ENCODE assay signal across 2 cellular contexts in genomic region chr3:47850062-47850802, GRCh38.
TF ChIP-seq lines count a peak whose summit lies in the region.

No MANE protein-coding gene starts in this region.

TF ChIP-seq in IMR-90, 13 proteins besides CTCF, POLR2A, EP300 and RAD21:
- TF ChIP-seq NFE2L2 (IDR thresholded peaks at IDR 0.05; ENCODE audit: low read depth, low read length) (no peak), CHD1 (IDR thresholded peaks at IDR 0.05; ENCODE audit: low read depth, low read length) (no peak), CEBPB (IDR thresholded peaks at IDR 0.05; ENCODE audit: low read depth, low read length) (no peak), MXI1 (IDR thresholded peaks at IDR 0.05; ENCODE audit: borderline replicate concordance, low read depth, low read length) (no peak), SMC3 (IDR thresholded peaks at IDR 0.05; ENCODE audit: low read depth, low read length) (peak; percentile 15; the same call in 1 of the 2 replicates)

TF ChIP-seq in K562, 482 proteins besides CTCF, POLR2A, EP300 and RAD21:
- TF ChIP-seq RCOR1 (IDR thresholded peaks at IDR 0.05; ENCODE audit: borderline replicate concordance in 1 of 2, low read depth in 2 of 2, low read length in 2 of 2) (peak in 1 of 2 experiments; percentile 9; a peak in 1 of 4 replicates), BCLAF1 (IDR thresholded peaks at IDR 0.05; ENCODE audit: borderline replicate concordance in 1 of 2, control insufficient read depth in 1 of 2, low read depth in 2 of 2, low read length in 1 of 2) (0 out of 4 replicates have a peak, but pooled peaks of 1 of the 2 experiments have one; percentile 19), PML (IDR thresholded peaks at IDR 0.05; ENCODE audit: low read length) (peak; percentile 19; the same call in 1 of the 2 replicates), NR4A1 (CRISPR knock-in tag; IDR thresholded peaks at IDR 0.05) (no peak), NR4A1 (tag; IDR thresholded peaks at IDR 0.05) (no peak), NFIC (IDR thresholded peaks at IDR 0.05) (peak; percentile 7; the same call in 1 of the 2 replicates), SMAD1 (IDR thresholded peaks at IDR 0.05; ENCODE audit: low read depth, low read length, partially characterized antibody) (peak; percentile 17), PHB2 (IDR thresholded peaks at IDR 0.05; ENCODE audit: low read depth) (no peak), CHD2 (IDR thresholded peaks at IDR 0.05; ENCODE audit: low read depth, low read length) (peak; percentile 33; the same call in 1 of the 2 replicates), ZSCAN32 (CRISPR knock-in tag; IDR thresholded peaks at IDR 0.05) (no peak), HOXB6 (CRISPR knock-in tag; IDR thresholded peaks at IDR 0.05; ENCODE audit: borderline replicate concordance) (0 out of 2 replicates have a peak, but pooled peaks have one; percentile 35), MAZ (CRISPR knock-in tag; conservative IDR thresholded peaks at IDR 0.05 in 1 of 2, IDR thresholded peaks at IDR 0.05 in 1 of 2) (0 out of 4 replicates have a peak, but pooled peaks of 1 of the 2 experiments have one; percentile 21), HMG20A (CRISPR knock-in tag; conservative IDR thresholded peaks at IDR 0.05) (no peak), YY1 (IDR thresholded peaks at IDR 0.05; ENCODE audit: borderline replicate concordance in 1 of 3, control insufficient read depth in 1 of 3, extremely low read depth in 1 of 3, insufficient read depth in 3 of 3, insufficient read length in 1 of 3, insufficient replicate concordance in 2 of 3, low read depth in 1 of 3, low read length in 2 of 3) (peak in 1 of 3 experiments; percentile 5), HMGN3 (IDR thresholded peaks at IDR 0.05; ENCODE audit: borderline replicate concordance, extremely low read depth, insufficient read length, low read depth, low read length) (peak; percentile 8), PHB (CRISPR knock-in tag; IDR thresholded peaks at IDR 0.05) (peak; percentile 45; the same call in 1 of the 2 replicates), FOXK1 (CRISPR knock-in tag; IDR thresholded peaks at IDR 0.05; ENCODE audit: borderline replicate concordance) (peak; percentile 74; the same call in 1 of the 2 replicates), SUPT5H (IDR thresholded peaks at IDR 0.05) (peak; percentile 81), MYNN (IDR thresholded peaks at IDR 0.05) (peak; percentile 11; the same call in 1 of the 2 replicates), MYNN (CRISPR knock-in tag; IDR thresholded peaks at IDR 0.05) (no peak), ZBTB40 (IDR thresholded peaks at IDR 0.05) (peak; percentile 69; the same call in 1 of the 2 replicates), ZBTB40 (CRISPR knock-in tag; IDR thresholded peaks at IDR 0.05) (no peak), POLR2AphosphoS5 (IDR thresholded peaks at IDR 0.05; ENCODE audit: control insufficient read depth, insufficient read depth, low read depth, low read length) (peak; percentile 8; the same call in 1 of the 2 replicates), SIN3A (IDR thresholded peaks at IDR 0.05; ENCODE audit: borderline replicate concordance in 2 of 2, control insufficient read depth in 1 of 2, low read depth in 2 of 2, low read length in 2 of 2) (0 out of 4 replicates have a peak, but pooled peaks of 1 of the 2 experiments have one; percentile 38), SMC3 (conservative IDR thresholded peaks at IDR 0.05; ENCODE audit: insufficient read depth, low read depth, low read length) (peak; percentile 41; the same call in 1 of the 2 replicates), CBX2 (IDR thresholded peaks at IDR 0.05; ENCODE audit: insufficient read depth, low read length, poor library complexity, severe bottlenecking) (no peak), POLR2AphosphoS2 (IDR thresholded peaks at IDR 0.05; ENCODE audit: low read length) (peak; percentile 89; the same call in 1 of the 2 replicates), ZNF175 (CRISPR knock-in tag; IDR thresholded peaks at IDR 0.05; ENCODE audit: low read depth) (no peak), POLR2B (IDR thresholded peaks at IDR 0.05; ENCODE audit: low read depth, partially characterized antibody) (peak; percentile 82), GABPB1 (CRISPR knock-in tag; IDR thresholded peaks at IDR 0.05) (0 out of 2 replicates have a peak, but pooled peaks have one; percentile 20), ZNF384 (IDR thresholded peaks at IDR 0.05; ENCODE audit: low read depth, low read length) (no peak)
- TF ChIP-seq, protein P1, sequence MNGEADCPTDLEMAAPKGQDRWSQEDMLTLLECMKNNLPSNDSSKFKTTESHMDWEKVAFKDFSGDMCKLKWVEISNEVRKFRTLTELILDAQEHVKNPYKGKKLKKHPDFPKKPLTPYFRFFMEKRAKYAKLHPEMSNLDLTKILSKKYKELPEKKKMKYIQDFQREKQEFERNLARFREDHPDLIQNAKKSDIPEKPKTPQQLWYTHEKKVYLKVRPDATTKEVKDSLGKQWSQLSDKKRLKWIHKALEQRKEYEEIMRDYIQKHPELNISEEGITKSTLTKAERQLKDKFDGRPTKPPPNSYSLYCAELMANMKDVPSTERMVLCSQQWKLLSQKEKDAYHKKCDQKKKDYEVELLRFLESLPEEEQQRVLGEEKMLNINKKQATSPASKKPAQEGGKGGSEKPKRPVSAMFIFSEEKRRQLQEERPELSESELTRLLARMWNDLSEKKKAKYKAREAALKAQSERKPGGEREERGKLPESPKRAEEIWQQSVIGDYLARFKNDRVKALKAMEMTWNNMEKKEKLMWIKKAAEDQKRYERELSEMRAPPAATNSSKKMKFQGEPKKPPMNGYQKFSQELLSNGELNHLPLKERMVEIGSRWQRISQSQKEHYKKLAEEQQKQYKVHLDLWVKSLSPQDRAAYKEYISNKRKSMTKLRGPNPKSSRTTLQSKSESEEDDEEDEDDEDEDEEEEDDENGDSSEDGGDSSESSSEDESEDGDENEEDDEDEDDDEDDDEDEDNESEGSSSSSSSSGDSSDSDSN (IDR thresholded peaks at IDR 0.05; ENCODE audit: borderline replicate concordance in 1 of 2, low read depth in 2 of 2, low read length in 2 of 2): 0 out of 4 replicates have a peak, but pooled peaks of 1 of the 2 experiments have one; percentile 59
- TF ChIP-seq, protein P2, sequence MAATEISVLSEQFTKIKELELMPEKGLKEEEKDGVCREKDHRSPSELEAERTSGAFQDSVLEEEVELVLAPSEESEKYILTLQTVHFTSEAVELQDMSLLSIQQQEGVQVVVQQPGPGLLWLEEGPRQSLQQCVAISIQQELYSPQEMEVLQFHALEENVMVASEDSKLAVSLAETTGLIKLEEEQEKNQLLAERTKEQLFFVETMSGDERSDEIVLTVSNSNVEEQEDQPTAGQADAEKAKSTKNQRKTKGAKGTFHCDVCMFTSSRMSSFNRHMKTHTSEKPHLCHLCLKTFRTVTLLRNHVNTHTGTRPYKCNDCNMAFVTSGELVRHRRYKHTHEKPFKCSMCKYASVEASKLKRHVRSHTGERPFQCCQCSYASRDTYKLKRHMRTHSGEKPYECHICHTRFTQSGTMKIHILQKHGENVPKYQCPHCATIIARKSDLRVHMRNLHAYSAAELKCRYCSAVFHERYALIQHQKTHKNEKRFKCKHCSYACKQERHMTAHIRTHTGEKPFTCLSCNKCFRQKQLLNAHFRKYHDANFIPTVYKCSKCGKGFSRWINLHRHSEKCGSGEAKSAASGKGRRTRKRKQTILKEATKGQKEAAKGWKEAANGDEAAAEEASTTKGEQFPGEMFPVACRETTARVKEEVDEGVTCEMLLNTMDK (IDR thresholded peaks at IDR 0.05; ENCODE audit: borderline replicate concordance, insufficient read depth, low read depth, low read length, poor library complexity, severe bottlenecking): peak; percentile 48
